In genomic region chr7:1533569-1534329, GRCh38 we compare ENCODE assay signal across 8 cellular contexts. TPM values are rescaled to one million over a fixed set of nuclear protein-coding genes. Genes with fewer than 3 reads are reported as not detected.
A peak's percentile ranks its signal among the peaks of the same experiment; 100 is the strongest.
DNase-seq lines count a peak whose midpoint lies in the region; ATAC-seq and TF ChIP-seq lines count a peak whose summit lies in the region.

No MANE protein-coding gene starts in this region.

- peaks cover 52 to 62% of the 10 kb centered on the region in 2 donors for H3K4me1 ChIP-seq in adrenal gland (replicated peaks in 1 of 2)

- no peaks in the 10 kb centered on the region for H3K36me3 ChIP-seq in adrenal gland (replicated peaks in 1 of 2)

- peak in 1 of 6 experiments; percentile 0 for TF ChIP-seq CTCF in adrenal gland (IDR thresholded peaks at IDR 0.05)

- no peaks in the 10 kb centered on the region for H3K27me3 ChIP-seq in adrenal gland

- 42 to 51% (median 48%) methylated on average over 15 to 24 of the region's 24 CpGs for WGBS in adrenal gland, 4 donors

- TF ChIP-seq POLR2A in adrenal gland (IDR thresholded peaks at IDR 0.05): peak in 1 of 2 donors; percentile 93

- H3K27ac ChIP-seq in adrenal gland: peak overlapping the region; percentile 82 to 98 (median 93)

- no peaks in the 10 kb centered on the region for H3K9me3 ChIP-seq in adrenal gland (replicated peaks in 1 of 3)

- ATAC-seq in stimulated activated naive CD8-positive, alpha-beta T cell treated with anti-CD3 and anti-CD28 coated beads, Interleukin-15, Interleukin-2, amounts not matched to agents 100 U/mL and 50 U/mL, for 24 hours: peak; percentile 50
- ATAC-seq in HG03469 (IDR thresholded peaks at IDR 0.05; ENCODE audit: unreplicated experiment): no peak
- ATAC-seq in HG03175 (IDR thresholded peaks at IDR 0.05; ENCODE audit: unreplicated experiment): no peak

- DNase-seq in GM04503 (ENCODE audit: low read depth): peak; percentile 59
- DNase-seq in LoVo (ENCODE audit: low spot score): peak; percentile 67
- peak; percentile 86 to 96 (median 94) for DNase-seq in adrenal gland
- peak; percentile 91 for DNase-seq in iris pigment epithelial cell (ENCODE audit: low read depth)
- DNase-seq in stimulated activated naive CD8-positive, alpha-beta T cell treated with anti-CD3 and anti-CD28 coated beads, Interleukin-15, Interleukin-2, amounts not matched to agents 100 U/mL and 50 U/mL, for 24 hours: peak; percentile 54
- DNase-seq in occipital lobe (lab: John Stamatoyannopoulos, UW): no peak

- intact Hi-C loops in adrenal gland (cut with DNase I): no loop called here

- H3K4me3 ChIP-seq in adrenal gland: peak overlapping the region in 1 of 4 donors; percentile 93

RNA-seq across cellular contexts. Expression of gene MAFK, which starts 3.2 kb away (rescaled TPM):
- total RNA-seq in adrenal gland (10 to 100 TPM; 17.2 to 34.1 (median 20.6) TPM), occipital lobe (6.9 TPM)
- 10 to 100 TPM in 2 of 3 donors, 1 to 10 TPM in 1; 1.5 to 72.2 (median 37.6) TPM for polyA plus RNA-seq in adrenal gland

RNA-seq across cellular contexts. Expression of gene TMEM184A, which starts 22.3 kb away (rescaled TPM):
- total RNA-seq in adrenal gland (1 to 10 TPM in 2 of 8 donors, under 1 TPM in 5, not detected in 1; 0.06 to 1.3 (median 0.72) TPM), occipital lobe (not detected)
- 1 to 10 TPM in 2 of 3 donors, not detected in 1; 1.2 to 2.1 TPM for polyA plus RNA-seq in adrenal gland

RNA-seq across cellular contexts. Expression of gene INTS1, which starts 29.6 kb away (rescaled TPM):
- total RNA-seq in adrenal gland: 100 to 1,000 TPM in 2 of 8 donors, 10 to 100 TPM in 6; 44.3 to 110 (median 72.8) TPM
- 100 to 1,000 TPM in 1 of 3 donors, 10 to 100 TPM in 1, 1 to 10 TPM in 1; 4.7 to 152 (median 77.6) TPM for polyA plus RNA-seq in adrenal gland
- total RNA-seq in occipital lobe: 15.8 TPM

RNA-seq across cellular contexts. Expression of gene PSMG3, which starts 36.1 kb away (rescaled TPM):
- total RNA-seq in adrenal gland: 10 to 100 TPM; 19.1 to 64.3 (median 25.5) TPM
- polyA plus RNA-seq in adrenal gland: 10 to 100 TPM; 17.3 to 82.7 (median 68.4) TPM
- 19.2 TPM for total RNA-seq in occipital lobe
